Comparison of ENCODE assay signal across 8 cellular contexts in genomic region chr3:44477312-44478030, GRCh38. TPM values are rescaled to one million over a fixed set of nuclear protein-coding genes. Genes with fewer than 3 reads are reported as not detected.
DNase-seq lines count a peak whose midpoint lies in the region; ATAC-seq and TF ChIP-seq lines count a peak whose summit lies in the region.

Gene ZNF445 (minus strand): TSS chr3:44477670. CDS start chr3:44455549, 22,121 bp downstream.

- H3K79me2 ChIP-seq in mammary epithelial cell (ENCODE audit: insufficient read depth, low read length), result peaks cover 42% of the 10 kb centered on the region

- H3K4me3 ChIP-seq in WI38 (ENCODE audit: low read depth, low read length) (peak within 1 kb of the TSS; percentile 65), mammary epithelial cell (replicated peaks in 1 of 3; ENCODE audit: insufficient read depth in 1 of 3, low read depth in 2 of 3, low read length in 3 of 3) (peak within 1 kb of the TSS; percentile 57 to 90 (median 77))

- H3K4me3 Mint-ChIP-seq in immature natural killer cell, result peak within 1 kb of the TSS; percentile 91 to 97 (median 95)

- 3% methylated on average over 20 of the region's 69 CpGs for WGBS in mammary epithelial cell (ENCODE audit: low coverage, missing lambda C conversion rate)

- H3K9me3 Mint-ChIP-seq in immature natural killer cell, result no peaks in the 10 kb centered on the region

- peak; percentile 52 to 79 for DNase-seq in NCI-H2081 (lab: John Stamatoyannopoulos, UW)
- no peak for DNase-seq in NCI-H2081 treated with DMSO at 0.1 percent for 48 hours (lab: John Stamatoyannopoulos, UW)
- peak; percentile 49 for DNase-seq in NCI-H2171 treated with DMSO at 0.1 percent for 48 hours (lab: John Stamatoyannopoulos, UW)
- peak; percentile 71 for DNase-seq in mammary epithelial cell
- DNase-seq in immature natural killer cell, result peak; percentile 79 to 85 (median 82)
- peak; percentile 35 for DNase-seq in smooth muscle cell of the brain vasculature (ENCODE audit: low read depth, low spot score)

- peak within 1 kb of the TSS; percentile 33 for H3K27ac ChIP-seq in mammary epithelial cell (ENCODE audit: insufficient read depth, low read depth, low read length)

- H3K27me3 ChIP-seq in mammary epithelial cell (ENCODE audit: insufficient read depth, low read length), result no peaks in the 10 kb centered on the region

- H4K20me1 ChIP-seq in mammary epithelial cell (ENCODE audit: insufficient read depth, low read length), result no peaks in the 10 kb centered on the region

- BruUV-seq in mammary epithelial cell (replicated peaks; lab: Mats Ljungman, UMichigan), result no TSS peak

- H3K4me1 ChIP-seq in mammary epithelial cell (ENCODE audit: insufficient read depth, low read length), result peaks cover 10% of the 10 kb centered on the region

- peaks cover 27 to 38% of the 10 kb centered on the region in 2 donors for H3K4me1 Mint-ChIP-seq in immature natural killer cell

- peak within 1 kb of the TSS; percentile 91 for H3K4me2 ChIP-seq in mammary epithelial cell (ENCODE audit: insufficient read depth, low read depth, low read length)

- in situ Hi-C loops in mammary epithelial cell (cut with MboI; ENCODE audit: low sequenced_read_pairs in 2 of 2), result no loop called here

- TF ChIP-seq CTCF in WI38 (IDR thresholded peaks at IDR 0.05; ENCODE audit: low read depth, low read length) (no peak), mammary epithelial cell (conservative IDR thresholded peaks at IDR 0.05 in 1 of 2, IDR thresholded peaks at IDR 0.05 in 1 of 2; ENCODE audit: extremely low read depth in 1 of 2, insufficient read depth in 1 of 2, low read depth in 1 of 2, low read length in 2 of 2) (no peak)

- ATAC-seq in HG02981 (IDR thresholded peaks at IDR 0.05; ENCODE audit: unreplicated experiment), result peak; percentile 81

- dilution Hi-C loops in mammary epithelial cell (cut with HindIII; ENCODE audit: low sequenced_read_pairs), result no loop called here

- peak within 1 kb of the TSS; percentile 100 for H2AFZ ChIP-seq in mammary epithelial cell (ENCODE audit: low read depth, low read length)

- H3K27ac Mint-ChIP-seq in immature natural killer cell, result peak within 1 kb of the TSS; percentile 78 to 94 (median 88)

- no peaks in the 10 kb centered on the region for H3K36me3 ChIP-seq in mammary epithelial cell (ENCODE audit: insufficient read depth, low read length)

- peaks cover 2 to 6% (median 2%) of the 10 kb centered on the region in 3 donors for H3K27me3 Mint-ChIP-seq in immature natural killer cell (ENCODE audit: low read depth in 3 of 3)

- CTCF ChIA-PET in mammary epithelial cell (lab: Charles Lee; ENCODE audit: low non-redundant PET), result no interaction called here

- intact Hi-C loops in mammary epithelial cell (cut with micrococcal nuclease), result loop anchor here (1.0 to 5.0 kb wide), 4 partner anchors 8 to 145 kb away; partner anchors contain the start of gene TCAIM

- no peaks in the 10 kb centered on the region for H3K36me3 Mint-ChIP-seq in immature natural killer cell

- H3K9me3 ChIP-seq in mammary epithelial cell (replicated peaks; ENCODE audit: insufficient read depth, low read length), result no peaks in the 10 kb centered on the region

- peak within 1 kb of the TSS; percentile 65 for H3K9ac ChIP-seq in mammary epithelial cell (ENCODE audit: insufficient read depth, low read length)

RNA-seq across cellular contexts. Expression of gene ZNF445, which starts in this region (rescaled TPM):
- 10 to 100 TPM in 1 of 2 donors, 1 to 10 TPM in 1; 7.5 to 14.2 TPM for total RNA-seq in mammary epithelial cell
- polyA plus RNA-seq in mammary epithelial cell (1.9 TPM), immature natural killer cell (1 to 10 TPM in 2 of 3 donors, under 1 TPM in 1; 0.11 to 4.0 (median 2.0) TPM)
- polyA minus RNA-seq in mammary epithelial cell, result 19.9 TPM
